Comparison of ENCODE assay signal across 1 cellular context in the genomic region with DNA sequence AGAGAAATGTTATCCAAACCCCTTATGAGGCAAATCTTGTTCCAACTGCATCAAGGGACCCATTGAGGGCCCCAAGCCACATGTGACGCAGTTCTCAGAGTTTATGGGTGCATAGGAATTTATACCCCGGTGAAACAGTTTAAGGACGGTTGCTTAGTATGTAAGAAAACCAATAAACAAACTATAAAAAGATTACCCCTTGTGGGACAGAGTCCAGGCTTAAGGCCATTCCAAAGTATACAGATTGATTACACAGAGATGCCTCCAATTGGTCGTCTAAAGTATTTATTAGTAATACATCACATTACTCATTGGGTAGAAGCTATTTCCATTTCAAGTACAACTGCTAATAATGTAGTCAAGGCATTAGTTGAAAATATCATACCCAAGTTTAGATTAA.
TF ChIP-seq lines count a peak whose summit lies in the region.

No MANE protein-coding gene starts in this region.

TF ChIP-seq in GM23338, 12 proteins besides CTCF, POLR2A, EP300 and RAD21 (continued from another document):
- TF ChIP-seq, protein P1, sequence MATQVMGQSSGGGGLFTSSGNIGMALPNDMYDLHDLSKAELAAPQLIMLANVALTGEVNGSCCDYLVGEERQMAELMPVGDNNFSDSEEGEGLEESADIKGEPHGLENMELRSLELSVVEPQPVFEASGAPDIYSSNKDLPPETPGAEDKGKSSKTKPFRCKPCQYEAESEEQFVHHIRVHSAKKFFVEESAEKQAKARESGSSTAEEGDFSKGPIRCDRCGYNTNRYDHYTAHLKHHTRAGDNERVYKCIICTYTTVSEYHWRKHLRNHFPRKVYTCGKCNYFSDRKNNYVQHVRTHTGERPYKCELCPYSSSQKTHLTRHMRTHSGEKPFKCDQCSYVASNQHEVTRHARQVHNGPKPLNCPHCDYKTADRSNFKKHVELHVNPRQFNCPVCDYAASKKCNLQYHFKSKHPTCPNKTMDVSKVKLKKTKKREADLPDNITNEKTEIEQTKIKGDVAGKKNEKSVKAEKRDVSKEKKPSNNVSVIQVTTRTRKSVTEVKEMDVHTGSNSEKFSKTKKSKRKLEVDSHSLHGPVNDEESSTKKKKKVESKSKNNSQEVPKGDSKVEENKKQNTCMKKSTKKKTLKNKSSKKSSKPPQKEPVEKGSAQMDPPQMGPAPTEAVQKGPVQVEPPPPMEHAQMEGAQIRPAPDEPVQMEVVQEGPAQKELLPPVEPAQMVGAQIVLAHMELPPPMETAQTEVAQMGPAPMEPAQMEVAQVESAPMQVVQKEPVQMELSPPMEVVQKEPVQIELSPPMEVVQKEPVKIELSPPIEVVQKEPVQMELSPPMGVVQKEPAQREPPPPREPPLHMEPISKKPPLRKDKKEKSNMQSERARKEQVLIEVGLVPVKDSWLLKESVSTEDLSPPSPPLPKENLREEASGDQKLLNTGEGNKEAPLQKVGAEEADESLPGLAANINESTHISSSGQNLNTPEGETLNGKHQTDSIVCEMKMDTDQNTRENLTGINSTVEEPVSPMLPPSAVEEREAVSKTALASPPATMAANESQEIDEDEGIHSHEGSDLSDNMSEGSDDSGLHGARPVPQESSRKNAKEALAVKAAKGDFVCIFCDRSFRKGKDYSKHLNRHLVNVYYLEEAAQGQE (IDR thresholded peaks at IDR 0.05; ENCODE audit: unreplicated experiment) = no peak
- TF ChIP-seq STAT1 (IDR thresholded peaks at IDR 0.05; ENCODE audit: unreplicated experiment) = no peak
- TF ChIP-seq, protein P2, sequence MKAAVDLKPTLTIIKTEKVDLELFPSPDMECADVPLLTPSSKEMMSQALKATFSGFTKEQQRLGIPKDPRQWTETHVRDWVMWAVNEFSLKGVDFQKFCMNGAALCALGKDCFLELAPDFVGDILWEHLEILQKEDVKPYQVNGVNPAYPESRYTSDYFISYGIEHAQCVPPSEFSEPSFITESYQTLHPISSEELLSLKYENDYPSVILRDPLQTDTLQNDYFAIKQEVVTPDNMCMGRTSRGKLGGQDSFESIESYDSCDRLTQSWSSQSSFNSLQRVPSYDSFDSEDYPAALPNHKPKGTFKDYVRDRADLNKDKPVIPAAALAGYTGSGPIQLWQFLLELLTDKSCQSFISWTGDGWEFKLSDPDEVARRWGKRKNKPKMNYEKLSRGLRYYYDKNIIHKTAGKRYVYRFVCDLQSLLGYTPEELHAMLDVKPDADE (IDR thresholded peaks at IDR 0.05) = no peak
- no peak for TF ChIP-seq CREB1 (CRISPR knock-in tag; IDR thresholded peaks at IDR 0.05; ENCODE audit: low read depth)
- no peak for TF ChIP-seq POLR2AphosphoS5 (IDR thresholded peaks at IDR 0.05; ENCODE audit: low read depth)
- no peak for TF ChIP-seq EZH2 (IDR thresholded peaks at IDR 0.05; ENCODE audit: low read depth, unreplicated experiment)
- TF ChIP-seq JUNB (IDR thresholded peaks at IDR 0.05; ENCODE audit: unreplicated experiment) = no peak
- no peak for TF ChIP-seq ZNF331 (CRISPR knock-in tag; IDR thresholded peaks at IDR 0.05; ENCODE audit: low read depth)
- no peak for TF ChIP-seq NANOG (IDR thresholded peaks at IDR 0.05; ENCODE audit: borderline replicate concordance)
